7 cellular contexts compared by ENCODE assay signal in the genomic region with DNA sequence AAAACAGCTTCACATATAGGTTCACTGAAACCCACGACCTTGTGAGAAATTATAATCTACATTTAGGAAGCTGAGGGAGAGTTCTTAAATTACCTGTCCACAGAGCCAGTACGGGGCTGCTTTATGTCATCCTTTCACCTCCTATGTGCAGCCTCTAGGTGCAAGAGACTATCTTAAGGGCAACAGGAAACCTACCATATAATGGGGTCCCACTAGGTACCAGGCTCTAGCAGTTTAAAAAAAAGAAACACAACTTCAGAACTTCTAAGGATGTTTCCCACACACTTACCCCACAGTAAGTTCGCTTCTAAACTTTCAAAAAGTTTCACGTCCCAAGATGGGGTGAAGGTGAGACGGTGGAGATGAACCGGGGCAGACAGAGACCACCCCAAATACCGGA. TPM values are rescaled to one million over a fixed set of nuclear protein-coding genes. Genes with fewer than 3 reads are reported as not detected.
DNase-seq lines count a peak whose midpoint lies in the region; ATAC-seq and TF ChIP-seq lines count a peak whose summit lies in the region.

No MANE protein-coding gene starts in this region.

- TF ChIP-seq CTCF in mammary epithelial cell (conservative IDR thresholded peaks at IDR 0.05 in 1 of 2, IDR thresholded peaks at IDR 0.05 in 1 of 2; ENCODE audit: extremely low read depth in 1 of 2, insufficient read depth in 1 of 2, low read depth in 1 of 2, low read length in 2 of 2): no peak

- H3K4me3 ChIP-seq in mammary epithelial cell (replicated peaks in 1 of 3; ENCODE audit: insufficient read depth in 1 of 3, low read depth in 2 of 3, low read length in 3 of 3) (peak overlapping the region in 2 of 3 experiments; percentile 16 to 42), muscle layer of colon (ENCODE audit: low read depth in 1 of 2, low read length in 2 of 2) (peak overlapping the region; percentile 63 to 71)

- H3K27me3 ChIP-seq in mammary epithelial cell (ENCODE audit: insufficient read depth, low read length) (no peaks in the 10 kb centered on the region), muscle layer of colon (ENCODE audit: control insufficient read depth in 1 of 2, insufficient read depth in 2 of 2, low read length in 2 of 2) (no peaks in the 10 kb centered on the region)

- H2AFZ ChIP-seq in mammary epithelial cell (ENCODE audit: low read depth, low read length): peak overlapping the region; percentile 84

- H3K4me2 ChIP-seq in mammary epithelial cell (ENCODE audit: insufficient read depth, low read depth, low read length): peak overlapping the region; percentile 83

- BruUV-seq in mammary epithelial cell (replicated peaks; lab: Mats Ljungman, UMichigan): no TSS peak

- ATAC-seq in GM19351 (IDR thresholded peaks at IDR 0.05; ENCODE audit: unreplicated experiment) (peak; percentile 30), HG03103 (IDR thresholded peaks at IDR 0.05; ENCODE audit: low read depth, unreplicated experiment) (peak; percentile 21), HG03039 (IDR thresholded peaks at IDR 0.05; ENCODE audit: unreplicated experiment) (no peak)

- 73% methylated on average over 6 of the region's 7 CpGs for WGBS in mammary epithelial cell (ENCODE audit: low coverage, missing lambda C conversion rate)

- dilution Hi-C loops in mammary epithelial cell (cut with HindIII; ENCODE audit: low sequenced_read_pairs): no loop called here

- in situ Hi-C loops in mammary epithelial cell (cut with MboI; ENCODE audit: low sequenced_read_pairs in 2 of 2): no loop called here

- H3K4me1 ChIP-seq in mammary epithelial cell (ENCODE audit: insufficient read depth, low read length): peaks cover 6% of the 10 kb centered on the region
- H3K4me1 ChIP-seq in muscle layer of colon (ENCODE audit: insufficient read depth, low read length): peaks cover 7% of the 10 kb centered on the region

- intact Hi-C loops in mammary epithelial cell (cut with micrococcal nuclease): no loop called here

- H3K36me3 ChIP-seq in mammary epithelial cell (ENCODE audit: insufficient read depth, low read length): no peaks in the 10 kb centered on the region
- H3K36me3 ChIP-seq in muscle layer of colon (ENCODE audit: insufficient read depth, low read length): no peaks in the 10 kb centered on the region

- CTCF ChIA-PET in mammary epithelial cell (lab: Charles Lee; ENCODE audit: low non-redundant PET): no interaction called here

- H3K27ac ChIP-seq in mammary epithelial cell (ENCODE audit: insufficient read depth, low read depth, low read length): no peak overlapping the region
- H3K27ac ChIP-seq in muscle layer of colon (ENCODE audit: low read depth, low read length): peak overlapping the region; percentile 61
- no peak overlapping the region for H3K27ac ChIP-seq in substantia nigra (ENCODE audit: low read depth, low read length, poor library complexity, severe bottlenecking)

- no peaks in the 10 kb centered on the region for H4K20me1 ChIP-seq in mammary epithelial cell (ENCODE audit: insufficient read depth, low read length)

- H3K9me3 ChIP-seq in mammary epithelial cell (replicated peaks; ENCODE audit: insufficient read depth, low read length) (no peaks in the 10 kb centered on the region), muscle layer of colon (ENCODE audit: low read length) (no peaks in the 10 kb centered on the region)

- DNase-seq in mammary epithelial cell (no peak), NCI-H1436 (lab: John Stamatoyannopoulos, UW) (no peak), substantia nigra (lab: John Stamatoyannopoulos, UW) (no peak)

- H3K9ac ChIP-seq in mammary epithelial cell (ENCODE audit: insufficient read depth, low read length) (no peak overlapping the region), muscle layer of colon (ENCODE audit: low read length) (peak overlapping the region; percentile 48)

- H3K79me2 ChIP-seq in mammary epithelial cell (ENCODE audit: insufficient read depth, low read length): no peaks in the 10 kb centered on the region

RNA-seq across cellular contexts. Expression of gene STK33, which starts 0.6 kb away (rescaled TPM):
- total RNA-seq in mammary epithelial cell: under 1 TPM in 1 of 2 donors, not detected in 1; 0.17 TPM
- polyA plus RNA-seq in mammary epithelial cell: 0.29 TPM
- polyA minus RNA-seq in mammary epithelial cell: not detected
